23 cellular contexts compared by ENCODE assay signal in the genomic region with DNA sequence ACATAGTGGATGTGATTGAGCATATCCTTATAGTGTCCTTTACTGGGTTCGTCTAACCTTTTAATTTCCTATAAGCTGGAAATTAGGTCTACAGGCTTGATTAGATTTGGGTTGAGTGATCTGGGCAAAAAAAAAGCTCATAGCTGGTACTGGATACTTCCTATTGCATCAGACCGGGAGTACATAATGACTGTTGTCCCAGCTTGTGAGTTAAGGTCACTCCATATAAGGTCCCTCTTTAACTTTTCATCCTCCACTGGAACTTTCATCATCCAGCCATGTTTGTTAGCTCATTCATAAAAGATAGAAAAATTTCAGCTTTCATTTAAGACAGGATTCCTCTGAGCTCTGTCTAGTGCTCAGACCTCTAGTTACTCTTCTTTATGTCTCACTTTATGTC.
DNase-seq lines count a peak whose midpoint lies in the region; ATAC-seq, FAIRE-seq and TF ChIP-seq lines count a peak whose summit lies in the region.
"Had no signal": no experiment of that assay in that cellular context is flagged by ENCODE, and none has a peak within 500 bp of the region (broad histone marks: within the 10 kb centered on the region; RNA-seq: fewer than 3 reads in every experiment).

No MANE protein-coding gene starts in this region.

- TF ChIP-seq POLR2A in H54 (IDR thresholded peaks at IDR 0.05; ENCODE audit: low read depth, low read length), result no peak

- in situ Hi-C loops in GM23248 (cut with MboI), result no loop called here

- no peak for FAIRE-seq in H54 (lab: Jason Lieb, UNC)

- peak overlapping the region; percentile 40 for H2AFZ ChIP-seq in GM23248

- peaks cover 33% of the 10 kb centered on the region for H3K4me1 ChIP-seq in GM23248 (ENCODE audit: insufficient read depth)
- peaks cover 27% of the 10 kb centered on the region for H3K4me1 ChIP-seq in adipocyte (ENCODE audit: control insufficient read depth, insufficient read depth, low read length)
- H3K4me1 ChIP-seq: Peyer's patch, right lobe of liver, SJCRH30 had no signal

- no peaks in the 10 kb centered on the region for H3K27me3 ChIP-seq in GM23248 (replicated peaks; ENCODE audit: insufficient read depth)
- no peaks in the 10 kb centered on the region for H3K27me3 ChIP-seq in adipocyte (replicated peaks; ENCODE audit: control insufficient read depth, insufficient read depth, low read length)
- H3K27me3 ChIP-seq: MG63, Peyer's patch, right lobe of liver, SJCRH30 had no signal

- intact Hi-C loops in sciatic nerve (cut with DNase I), result no loop called here

- no peaks in the 10 kb centered on the region for H4K20me1 ChIP-seq in GM23248 (ENCODE audit: insufficient read depth)

- H3F3A ChIP-seq in GM23248 (ENCODE audit: insufficient read depth), result peaks cover 21% of the 10 kb centered on the region

- no peaks in the 10 kb centered on the region for H3K9me2 ChIP-seq in GM23248 (ENCODE audit: insufficient read depth)

- 92 to 98% methylated on average over 2 of the region's 2 CpGs for WGBS in GM23248 (ENCODE audit: low coverage in 1 of 2, low lambda C conversion rate in 2 of 2, missing lambda C conversion rate in 2 of 2), 2 experiments

- no peak overlapping the region for H3K27ac ChIP-seq in GM23248
- H3K27ac ChIP-seq: Peyer's patch, right lobe of liver, SJCRH30 had no signal

- no peak overlapping the region for H3K4me2 ChIP-seq in GM23248 (ENCODE audit: unreplicated experiment)

- no peaks in the 10 kb centered on the region for H3K9me3 ChIP-seq in GM23248 (ENCODE audit: low read depth)
- no peaks in the 10 kb centered on the region for H3K9me3 ChIP-seq in adipocyte (ENCODE audit: control insufficient read depth, low read length)
- H3K9me3 ChIP-seq: MG63, Peyer's patch, right lobe of liver, SJCRH30 had no signal

- no peaks in the 10 kb centered on the region for H3K79me2 ChIP-seq in GM23248 (ENCODE audit: insufficient read depth)

- H3K36me3 ChIP-seq in GM23248 (ENCODE audit: low read depth), result no peaks in the 10 kb centered on the region
- H3K36me3 ChIP-seq in adipocyte (ENCODE audit: control insufficient read depth, insufficient read depth, low read length, severe bottlenecking), result no peaks in the 10 kb centered on the region
- H3K36me3 ChIP-seq: MG63, Peyer's patch, right lobe of liver, SJCRH30 had no signal

- peak; percentile 43 for ATAC-seq in HG03565 (IDR thresholded peaks at IDR 0.05; ENCODE audit: unreplicated experiment)
- ATAC-seq in sciatic nerve, result peak; percentile 37
- ATAC-seq: T-helper 17 cell had no signal

- H3K9ac ChIP-seq in GM23248 (no peak overlapping the region), adipocyte (ENCODE audit: low read length) (no peak overlapping the region)

- no peak for DNase-seq in GM23248
- DNase-seq in adipocyte (ENCODE audit: low read depth), result peak; percentile 59
- no peak for DNase-seq in sciatic nerve (ENCODE audit: low spot score)
- DNase-seq in AML-193 (lab: John Stamatoyannopoulos, UW), result no peak
- DNase-seq in H54 (ENCODE audit: insufficient read length, low spot score), result no peak
- DNase-seq in hippocampal formation (lab: John Stamatoyannopoulos, UW), result no peak
- DNase-seq: activated CD4-positive, alpha-beta T cell treated with anti-CD3 and anti-CD28 coated beads for 48 hours; C1 segment of cervical spinal cord; central memory CD4-positive, alpha-beta T cell; dermis blood vessel endothelial cell; glutamatergic neuron; HFFc6; KBM-7; kidney glomerular epithelial cell; MG63; NCI-H2081; NK-92 treated with Interleukin-12 subunit alpha and Interleukin-12 subunit beta, amount 100 ng/mL, for 24 hours; Peyer's patch; right lobe of liver; SJCRH30; T-helper 17 cell had no signal

- H3K4me3 ChIP-seq in GM23248 (no peak overlapping the region), adipocyte (ENCODE audit: low read length) (no peak overlapping the region)
- H3K4me3 ChIP-seq: lung, MG63, Peyer's patch, right lobe of liver, SJCRH30 had no signal
